Comparison of ENCODE assay signal across 12 cellular contexts in genomic region chr9:37836386-37836785, GRCh38. TPM values are rescaled to one million over a fixed set of nuclear protein-coding genes. Genes with fewer than 3 reads are reported as not detected.
DNase-seq lines count a peak whose midpoint lies in the region; ATAC-seq and FAIRE-seq lines count a peak whose summit lies in the region.
"Had no signal": no experiment of that assay in that cellular context is flagged by ENCODE, and none has a peak within 500 bp of the region (broad histone marks: within the 10 kb centered on the region; RNA-seq: fewer than 3 reads in every experiment).

No MANE protein-coding gene starts in this region.

- DNase-seq in GM18507 (ENCODE audit: extremely low spot score, insufficient read length, low read depth) (no peak), caudate nucleus (lab: John Stamatoyannopoulos, UW) (no peak), left ventricle myocardium superior (no peak), NCI-H524 (lab: John Stamatoyannopoulos, UW) (no peak), DMS53 treated with DMSO at 0.1 percent for 48 hours (lab: John Stamatoyannopoulos, UW; ENCODE audit: unreplicated experiment) (no peak)
- DNase-seq in activated T-cell treated with anti-CD3 and anti-CD28 coated beads, Interleukin-2, amount 50 U/mL, for 72 hours, result peak; percentile 2 to 14
- DNase-seq: naive thymus-derived CD8-positive, alpha-beta T cell; stimulated activated naive CD4-positive, alpha-beta T cell; T-cell had no signal

- peak; percentile 80 for FAIRE-seq in GM18507 (lab: Jason Lieb, UNC)
- FAIRE-seq: bronchial epithelial cell had no signal

- no peaks in the 10 kb centered on the region for H3K9me3 Mint-ChIP-seq in activated T-cell treated with anti-CD3 and anti-CD28 coated beads, Interleukin-2, amount 50 U/mL, for 72 hours
- H3K9me3 Mint-ChIP-seq: naive thymus-derived CD8-positive, alpha-beta T cell; T-cell had no signal

- ATAC-seq in GM19395 (IDR thresholded peaks at IDR 0.05; ENCODE audit: unreplicated experiment), result peak; percentile 91
- peak; percentile 92 for ATAC-seq in HG02884 (IDR thresholded peaks at IDR 0.05; ENCODE audit: unreplicated experiment)
- peak; percentile 85 to 86 for ATAC-seq in activated T-cell treated with anti-CD3 and anti-CD28 coated beads, Interleukin-2, amount 50 U/mL, for 72 hours (replicated peaks in 1 of 2)
- ATAC-seq in left ventricle myocardium superior, result no peak
- ATAC-seq: naive thymus-derived CD8-positive, alpha-beta T cell; T-cell had no signal

- intact Hi-C loops in left ventricle myocardium superior (cut with micrococcal nuclease), result no loop called here

- H3K27ac Mint-ChIP-seq in activated T-cell treated with anti-CD3 and anti-CD28 coated beads, Interleukin-2, amount 50 U/mL, for 72 hours, result no peak overlapping the region
- H3K27ac Mint-ChIP-seq: T-cell had no signal

- no peaks in the 10 kb centered on the region for H3K36me3 Mint-ChIP-seq in activated T-cell treated with anti-CD3 and anti-CD28 coated beads, Interleukin-2, amount 50 U/mL, for 72 hours (ENCODE audit: insufficient read depth in 2 of 2)

- no peak overlapping the region for H3K4me3 Mint-ChIP-seq in activated T-cell treated with anti-CD3 and anti-CD28 coated beads, Interleukin-2, amount 50 U/mL, for 72 hours
- H3K4me3 Mint-ChIP-seq: naive thymus-derived CD8-positive, alpha-beta T cell; T-cell had no signal

- no peak overlapping the region for H3K27ac ChIP-seq in caudate nucleus (ENCODE audit: low read depth, low read length)

- H3K27me3 Mint-ChIP-seq in activated T-cell treated with anti-CD3 and anti-CD28 coated beads, Interleukin-2, amount 50 U/mL, for 72 hours (ENCODE audit: low read depth), result no peaks in the 10 kb centered on the region
- H3K27me3 Mint-ChIP-seq: naive thymus-derived CD8-positive, alpha-beta T cell; T-cell had no signal

- peaks cover 18% of the 10 kb centered on the region for H3K4me1 Mint-ChIP-seq in activated T-cell treated with anti-CD3 and anti-CD28 coated beads, Interleukin-2, amount 50 U/mL, for 72 hours (ENCODE audit: low read depth)
- H3K4me1 Mint-ChIP-seq: naive thymus-derived CD8-positive, alpha-beta T cell had no signal

RNA-seq across cellular contexts. Expression of gene DCAF10, which starts 35.8 kb away (rescaled TPM):
- total RNA-seq in activated T-cell treated with anti-CD3 and anti-CD28 coated beads, Interleukin-2, amount 50 U/mL, for 72 hours, result 10 to 100 TPM; 27.2 to 27.6 TPM
- total RNA-seq in left ventricle myocardium superior, result 20.5 TPM

RNA-seq across cellular contexts. Expression of gene EXOSC3, which starts 51.5 kb away (rescaled TPM):
- 10 to 100 TPM; 60.2 to 72.0 TPM for total RNA-seq in activated T-cell treated with anti-CD3 and anti-CD28 coated beads, Interleukin-2, amount 50 U/mL, for 72 hours
- 17.9 TPM for total RNA-seq in left ventricle myocardium superior

Comparison
In these comparisons a context has a peak if more than half of its experiments do, and no peak if none do; other contexts are left out.
1. DNase-seq: peak in activated T-cell treated with anti-CD3 and anti-CD28 coated beads, Interleukin-2, amount 50 U/mL, for 72 hours (2 of 2); none in GM18507 (single experiment), caudate nucleus (0 of 61), left ventricle myocardium superior (single experiment), NCI-H524 (0 of 2) and DMS53 treated with DMSO at 0.1 percent for 48 hours (single experiment).